In genomic region chr3:183353421-183353820, GRCh38 we compare ENCODE assay signal across 9 cellular contexts.
"Had no signal": no experiment of that assay in that cellular context is flagged by ENCODE, and none has a peak within 500 bp of the region (broad histone marks: within the 10 kb centered on the region; RNA-seq: fewer than 3 reads in every experiment).

No MANE protein-coding gene starts in this region.

- H3K9ac ChIP-seq: GM23248 had no signal

- H3K9me3 Mint-ChIP-seq: HFFc6 had no signal

- ATAC-seq: HCT116, HepG2 had no signal

- H3K4me3 ChIP-seq: GM23248, HAP-1 had no signal

- H3K27ac Mint-ChIP-seq: HFFc6, IgD-negative memory B cell had no signal

- H3K36me3 Mint-ChIP-seq: IgD-negative memory B cell had no signal

- H3K4me1 ChIP-seq: HAP-1 had no signal

- DNase-seq: GM23248, GOT3, H7, HFFc6 had no signal

- H3K27ac ChIP-seq: GM23248, HL-60 had no signal

- H3K4me3 Mint-ChIP-seq: HFFc6, IgD-negative memory B cell had no signal

- H3K36me3 ChIP-seq: HAP-1 had no signal

- H3K9me3 ChIP-seq: HAP-1 had no signal
